19 cellular contexts compared by ENCODE assay signal in the genomic region with DNA sequence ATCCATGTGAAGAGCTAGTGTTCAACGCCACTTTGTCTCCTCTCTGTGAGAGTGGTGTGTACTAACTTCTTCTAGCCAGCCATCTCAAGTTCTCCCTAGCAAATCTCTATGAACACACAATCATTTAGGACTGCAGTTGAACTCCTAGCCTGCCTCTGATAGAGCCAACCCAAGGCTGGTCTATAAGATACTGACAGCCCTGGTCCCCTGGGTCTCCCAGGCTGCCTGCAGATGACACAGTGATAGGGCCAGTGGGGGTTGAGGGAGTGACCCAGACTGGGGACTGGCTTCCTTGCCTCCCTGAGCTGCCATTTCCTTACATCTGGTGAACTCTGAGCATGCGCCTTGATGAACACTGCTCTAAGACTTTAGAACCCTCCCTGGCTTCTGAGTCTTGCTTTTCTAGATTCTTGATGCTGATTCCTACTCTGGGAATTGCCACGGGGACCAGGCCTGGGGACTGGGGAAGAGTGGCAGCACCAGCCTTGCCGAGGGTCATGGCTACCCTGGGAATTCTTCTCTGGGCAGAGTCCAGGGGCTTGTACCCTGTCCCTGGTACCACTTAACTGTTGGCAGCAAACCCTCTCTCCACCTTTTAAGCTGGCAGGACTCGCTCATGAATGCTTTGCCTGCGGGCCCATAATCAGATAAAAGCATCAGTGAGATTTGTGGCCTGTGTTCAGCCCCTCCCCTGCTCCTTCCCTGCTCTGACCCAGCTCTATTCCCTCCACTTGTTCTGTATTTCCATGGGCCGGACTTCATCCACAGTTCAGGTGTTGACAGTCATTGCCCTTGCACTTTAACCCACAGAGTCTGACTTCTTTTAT.
DNase-seq lines count a peak whose midpoint lies in the region; ATAC-seq and TF ChIP-seq lines count a peak whose summit lies in the region.
"Had no signal": no experiment of that assay in that cellular context is flagged by ENCODE, and none has a peak within 500 bp of the region (broad histone marks: within the 10 kb centered on the region; RNA-seq: fewer than 3 reads in every experiment).

No MANE protein-coding gene starts in this region.

- 26% methylated on average over 5 of the region's 7 CpGs for WGBS in SK-N-SH (ENCODE audit: low lambda C conversion rate)
- 89% methylated on average over 6 of the region's 7 CpGs for WGBS in esophagus muscularis mucosa

- TF ChIP-seq RAD21 in SK-N-SH (IDR thresholded peaks at IDR 0.05; ENCODE audit: low read length) = no peak; the same call in 1 of the 2 replicates

- POLR2A ChIA-PET in SK-N-SH (lab: Yijun Ruan, JAX) = interaction anchor here (0.9 kb wide), 1 partner anchor 10 kb away, joined by 4 read pairs; no protein-coding TSS in a partner anchor

- H2AFZ ChIP-seq in SK-N-SH (ENCODE audit: low read depth) = no peak overlapping the region
- peak overlapping the region; percentile 29 for H2AFZ ChIP-seq in parathyroid adenoma
- H2AFZ ChIP-seq: GM23248 had no signal

- H3K9ac ChIP-seq in SK-N-SH = no peak overlapping the region
- no peak overlapping the region for H3K9ac ChIP-seq in parathyroid adenoma
- H3K9ac ChIP-seq: BLaER1, GM23248 had no signal

- H3K4me1 ChIP-seq in SK-N-SH (ENCODE audit: control insufficient read depth in 1 of 2, insufficient read depth in 2 of 2, low read depth in 1 of 2, low read length in 1 of 2) (peaks cover 0 to 26% of the 10 kb centered on the region in 2 experiments; a peak in 1 of 4 replicates), esophagus muscularis mucosa (no peaks in the 10 kb centered on the region), parathyroid adenoma (peaks cover 31% of the 10 kb centered on the region)
- H3K4me1 ChIP-seq: A549, BLaER1, HAP-1 had no signal

- H3K4me3 ChIP-seq in SK-N-SH (ENCODE audit: low read depth in 2 of 2, low read length in 1 of 2) (no peak overlapping the region), esophagus muscularis mucosa (no peak overlapping the region), parathyroid adenoma (ENCODE audit: low read depth, low read length) (no peak overlapping the region), MG63 (no peak overlapping the region)
- H3K4me3 ChIP-seq: A549, BLaER1, GM12878, GM23248, HAP-1 had no signal

- intact Hi-C loops in esophagus muscularis mucosa (cut with DNase I) = no loop called here

- H3F3A ChIP-seq in SK-N-SH (replicated peaks; ENCODE audit: insufficient read depth) = no peaks in the 10 kb centered on the region

- no peak for TF ChIP-seq POLR2A in esophagus muscularis mucosa (IDR thresholded peaks at IDR 0.05; ENCODE audit: low read depth)

- H3K9me3 ChIP-seq in SK-N-SH = no peaks in the 10 kb centered on the region
- H3K9me3 ChIP-seq in esophagus muscularis mucosa = no peaks in the 10 kb centered on the region
- no peaks in the 10 kb centered on the region for H3K9me3 ChIP-seq in parathyroid adenoma (ENCODE audit: control insufficient read depth, low read length)
- H3K9me3 ChIP-seq in MG63 = no peaks in the 10 kb centered on the region
- H3K9me3 ChIP-seq: A549, HAP-1 had no signal

- CTCF ChIA-PET in SK-N-SH (lab: Yijun Ruan, JAX) = interaction anchor here (1.1 to 6.7 kb wide), 6 partner anchors 11 to 782 kb away, joined by 3 to 44 read pairs (median 5); no protein-coding TSS in a partner anchor

- TF ChIP-seq EP300 in SK-N-SH (IDR thresholded peaks at IDR 0.05; ENCODE audit: borderline replicate concordance in 1 of 2, low read depth in 1 of 2, low read length in 1 of 2) = peak in 1 of 2 experiments; percentile 62; a peak in 1 of 4 replicates
- TF ChIP-seq EP300 in esophagus muscularis mucosa (IDR thresholded peaks at IDR 0.05) = no peak

- H3K36me3 ChIP-seq in SK-N-SH (replicated peaks in 1 of 2; ENCODE audit: control insufficient read depth in 1 of 2, insufficient read depth in 2 of 2, low read length in 1 of 2) (no peaks in the 10 kb centered on the region), esophagus muscularis mucosa (no peaks in the 10 kb centered on the region), parathyroid adenoma (ENCODE audit: control insufficient read depth, insufficient read depth, low read length) (no peaks in the 10 kb centered on the region), MG63 (no peaks in the 10 kb centered on the region)
- H3K36me3 ChIP-seq: BLaER1, HAP-1 had no signal

- no peaks in the 10 kb centered on the region for H4K20me1 ChIP-seq in SK-N-SH (ENCODE audit: insufficient read depth)
- H4K20me1 ChIP-seq: BLaER1 had no signal

- no peak for TF ChIP-seq CTCF in SK-N-SH (IDR thresholded peaks at IDR 0.05)
- no peak for TF ChIP-seq CTCF in esophagus muscularis mucosa (IDR thresholded peaks at IDR 0.05)
- TF ChIP-seq CTCF in parathyroid adenoma (IDR thresholded peaks at IDR 0.05) = no peak

- ATAC-seq in SK-N-SH treated with all-trans-retinoic acid at 6 μM for 48 hours = no peak
- no peak for ATAC-seq in HG02642 (IDR thresholded peaks at IDR 0.05; ENCODE audit: poor library complexity, unreplicated experiment)
- ATAC-seq: A549; CD8-positive, alpha-beta T cell; GM12878 had no signal

- H3K79me2 ChIP-seq in SK-N-SH (ENCODE audit: insufficient read depth) (no peaks in the 10 kb centered on the region), parathyroid adenoma (no peaks in the 10 kb centered on the region)

- H3K27me3 ChIP-seq in SK-N-SH (ENCODE audit: insufficient read depth) (no peaks in the 10 kb centered on the region), esophagus muscularis mucosa (peaks cover 0 to 24% (median 0%) of the 10 kb centered on the region in 4 donors), parathyroid adenoma (ENCODE audit: control insufficient read depth, insufficient read depth, low read length) (no peaks in the 10 kb centered on the region), MG63 (no peaks in the 10 kb centered on the region)
- H3K27me3 ChIP-seq: BLaER1 had no signal

- H3K27ac ChIP-seq in SK-N-SH (ENCODE audit: low read depth in 2 of 2, low read length in 1 of 2) (peak overlapping the region in 1 of 2 experiments; percentile 54; a peak in 2 of 4 replicates), esophagus muscularis mucosa (replicated peaks in 1 of 4) (no peak overlapping the region), parathyroid adenoma (peak overlapping the region; percentile 87)
- H3K27ac ChIP-seq: 22Rv1, A549, BLaER1, GM23248 had no signal

- DNase-seq in SK-N-SH (peak; percentile 62), esophagus muscularis mucosa (ENCODE audit: extremely low spot score) (peak; percentile 60), MG63 (no peak), CD1c-positive myeloid dendritic cell (ENCODE audit: extremely low spot score) (no peak)
- DNase-seq: AML-193; Calu3; CD8-positive, alpha-beta T cell; DMS53; DND-41; EL; GM23248 had no signal

- no peaks in the 10 kb centered on the region for H3K9me2 ChIP-seq in SK-N-SH

- no peak overlapping the region for H3K4me2 ChIP-seq in SK-N-SH
- H3K4me2 ChIP-seq in parathyroid adenoma (ENCODE audit: low read length) = no peak overlapping the region
- H3K4me2 ChIP-seq: A549, BLaER1 had no signal

TF ChIP-seq in SK-N-SH, 30 proteins besides CTCF, POLR2A, EP300 and RAD21:
- TF ChIP-seq GATA2 (CRISPR knock-in tag; IDR thresholded peaks at IDR 0.05) = peak; percentile 69
- TF ChIP-seq, protein P1, sequence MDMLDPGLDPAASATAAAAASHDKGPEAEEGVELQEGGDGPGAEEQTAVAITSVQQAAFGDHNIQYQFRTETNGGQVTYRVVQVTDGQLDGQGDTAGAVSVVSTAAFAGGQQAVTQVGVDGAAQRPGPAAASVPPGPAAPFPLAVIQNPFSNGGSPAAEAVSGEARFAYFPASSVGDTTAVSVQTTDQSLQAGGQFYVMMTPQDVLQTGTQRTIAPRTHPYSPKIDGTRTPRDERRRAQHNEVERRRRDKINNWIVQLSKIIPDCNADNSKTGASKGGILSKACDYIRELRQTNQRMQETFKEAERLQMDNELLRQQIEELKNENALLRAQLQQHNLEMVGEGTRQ (IDR thresholded peaks at IDR 0.05; ENCODE audit: borderline replicate concordance, low read depth, low read length) = no peak
TF ChIP-seq in SK-N-SH: peak in this region for 1.

TF ChIP-seq in SK-N-SH treated with all-trans-retinoic acid at 6 μM for 48 hours, 23 proteins besides CTCF, POLR2A, EP300 and RAD21 (continues in another document):
- TF ChIP-seq GLIS3 (CRISPR knock-in tag; IDR thresholded peaks at IDR 0.05) = no peak
- TF ChIP-seq, protein P2, sequence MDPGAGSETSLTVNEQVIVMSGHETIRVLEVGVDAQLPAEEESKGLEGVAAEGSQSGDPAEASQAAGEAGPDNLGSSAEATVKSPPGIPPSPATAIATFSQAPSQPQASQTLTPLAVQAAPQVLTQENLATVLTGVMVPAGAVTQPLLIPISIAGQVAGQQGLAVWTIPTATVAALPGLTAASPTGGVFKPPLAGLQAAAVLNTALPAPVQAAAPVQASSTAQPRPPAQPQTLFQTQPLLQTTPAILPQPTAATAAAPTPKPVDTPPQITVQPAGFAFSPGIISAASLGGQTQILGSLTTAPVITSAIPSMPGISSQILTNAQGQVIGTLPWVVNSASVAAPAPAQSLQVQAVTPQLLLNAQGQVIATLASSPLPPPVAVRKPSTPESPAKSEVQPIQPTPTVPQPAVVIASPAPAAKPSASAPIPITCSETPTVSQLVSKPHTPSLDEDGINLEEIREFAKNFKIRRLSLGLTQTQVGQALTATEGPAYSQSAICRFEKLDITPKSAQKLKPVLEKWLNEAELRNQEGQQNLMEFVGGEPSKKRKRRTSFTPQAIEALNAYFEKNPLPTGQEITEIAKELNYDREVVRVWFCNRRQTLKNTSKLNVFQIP (CRISPR knock-in tag; IDR thresholded peaks at IDR 0.05; ENCODE audit: borderline replicate concordance, low read depth) = no peak
- no peak for TF ChIP-seq TOX (CRISPR knock-in tag; IDR thresholded peaks at IDR 0.05; ENCODE audit: borderline replicate concordance)
- no peak for TF ChIP-seq ZNF70 (CRISPR knock-in tag; IDR thresholded peaks at IDR 0.05)
- TF ChIP-seq ZFP30 (CRISPR knock-in tag; IDR thresholded peaks at IDR 0.05) = no peak
- TF ChIP-seq SNAI2 (CRISPR knock-in tag; IDR thresholded peaks at IDR 0.05) = no peak
- no peak for TF ChIP-seq RARB (CRISPR knock-in tag; IDR thresholded peaks at IDR 0.05)
- TF ChIP-seq PPARA (CRISPR knock-in tag; IDR thresholded peaks at IDR 0.05; ENCODE audit: borderline replicate concordance) = no peak
- TF ChIP-seq, protein P3, sequence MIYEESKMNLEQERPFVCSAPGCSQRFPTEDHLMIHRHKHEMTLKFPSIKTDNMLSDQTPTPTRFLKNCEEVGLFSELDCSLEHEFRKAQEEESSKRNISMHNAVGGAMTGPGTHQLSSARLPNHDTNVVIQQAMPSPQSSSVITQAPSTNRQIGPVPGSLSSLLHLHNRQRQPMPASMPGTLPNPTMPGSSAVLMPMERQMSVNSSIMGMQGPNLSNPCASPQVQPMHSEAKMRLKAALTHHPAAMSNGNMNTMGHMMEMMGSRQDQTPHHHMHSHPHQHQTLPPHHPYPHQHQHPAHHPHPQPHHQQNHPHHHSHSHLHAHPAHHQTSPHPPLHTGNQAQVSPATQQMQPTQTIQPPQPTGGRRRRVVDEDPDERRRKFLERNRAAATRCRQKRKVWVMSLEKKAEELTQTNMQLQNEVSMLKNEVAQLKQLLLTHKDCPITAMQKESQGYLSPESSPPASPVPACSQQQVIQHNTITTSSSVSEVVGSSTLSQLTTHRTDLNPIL (CRISPR knock-in tag; IDR thresholded peaks at IDR 0.05; ENCODE audit: low read depth) = no peak
- TF ChIP-seq ESRRG (CRISPR knock-in tag; IDR thresholded peaks at IDR 0.05) = no peak
- no peak for TF ChIP-seq ZC3H10 (CRISPR knock-in tag; IDR thresholded peaks at IDR 0.05)
- no peak for TF ChIP-seq ZFP3 (CRISPR knock-in tag; IDR thresholded peaks at IDR 0.05)

Comparison
In these comparisons a context has a peak if more than half of its experiments do, and no peak if none do; other contexts are left out.
1. DNase-seq: peak in SK-N-SH (single experiment) and esophagus muscularis mucosa (single experiment); none in MG63 (single experiment) and CD1c-positive myeloid dendritic cell (single experiment).